1 cellular context compared by ENCODE assay signal in the genomic region with DNA sequence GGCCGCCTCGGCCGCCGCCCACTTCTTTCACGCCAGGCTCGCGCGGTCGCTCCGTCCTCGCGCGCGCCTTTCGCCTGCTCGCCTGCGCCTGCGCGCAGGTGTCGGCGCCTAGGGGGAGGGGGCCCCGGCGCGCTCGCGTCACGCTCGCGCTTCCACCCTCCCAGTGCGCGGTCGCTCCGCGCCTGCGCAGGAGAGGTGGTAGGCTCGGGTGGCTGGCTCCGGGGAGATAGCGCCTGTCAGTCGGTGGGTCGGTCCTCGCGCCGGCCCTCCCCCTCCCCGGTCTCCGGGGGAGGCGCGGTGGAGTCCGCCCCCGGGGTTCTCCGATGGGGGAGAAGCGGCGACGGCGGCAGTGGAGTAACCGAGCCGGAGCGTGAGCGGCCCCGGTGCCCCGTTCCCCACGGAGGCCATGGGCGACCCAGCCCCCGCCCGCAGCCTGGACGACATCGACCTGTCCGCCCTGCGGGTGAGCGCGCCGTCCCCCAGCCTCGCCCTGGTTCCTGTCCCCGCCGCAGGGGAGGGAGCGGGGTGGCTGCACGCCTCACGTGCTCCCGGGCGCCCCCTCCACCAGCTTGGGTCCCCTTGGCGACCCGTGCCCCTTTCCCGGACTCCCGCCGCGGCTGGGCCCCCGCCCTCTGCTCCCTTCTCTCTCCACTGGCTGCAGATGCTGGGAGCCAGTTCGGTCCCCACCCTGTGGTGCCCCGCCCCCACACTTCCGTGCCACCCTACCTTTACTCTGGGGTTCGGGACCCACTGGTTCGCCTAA.
TF ChIP-seq lines count a peak whose summit lies in the region.

Gene MINK1 (plus strand): TSS at position 163 of the 763 bp plus-strand sequence. CDS start 244 bp downstream, at position 407.

TF ChIP-seq in K562, 482 proteins besides CTCF, POLR2A, EP300 and RAD21 (continued from another document and continues in another):
- TF ChIP-seq, protein P1, sequence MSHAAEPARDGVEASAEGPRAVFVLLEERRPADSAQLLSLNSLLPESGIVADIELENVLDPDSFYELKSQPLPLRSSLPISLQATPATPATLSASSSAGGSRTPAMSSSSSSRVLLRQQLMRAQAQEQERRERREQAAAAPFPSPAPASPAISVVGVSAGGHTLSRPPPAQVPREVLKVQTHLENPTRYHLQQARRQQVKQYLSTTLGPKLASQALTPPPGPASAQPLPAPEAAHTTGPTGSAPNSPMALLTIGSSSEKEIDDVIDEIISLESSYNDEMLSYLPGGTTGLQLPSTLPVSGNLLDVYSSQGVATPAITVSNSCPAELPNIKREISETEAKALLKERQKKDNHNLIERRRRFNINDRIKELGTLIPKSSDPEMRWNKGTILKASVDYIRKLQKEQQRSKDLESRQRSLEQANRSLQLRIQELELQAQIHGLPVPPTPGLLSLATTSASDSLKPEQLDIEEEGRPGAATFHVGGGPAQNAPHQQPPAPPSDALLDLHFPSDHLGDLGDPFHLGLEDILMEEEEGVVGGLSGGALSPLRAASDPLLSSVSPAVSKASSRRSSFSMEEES (CRISPR knock-in tag; IDR thresholded peaks at IDR 0.05), result no peak
- TF ChIP-seq MAFF (IDR thresholded peaks at IDR 0.05; ENCODE audit: low read length) (no peak), GABPA (tag; conservative IDR thresholded peaks at IDR 0.05; ENCODE audit: low read depth) (no peak), ZNF263 (CRISPR knock-in tag; IDR thresholded peaks at IDR 0.05; ENCODE audit: borderline replicate concordance) (no peak), RBFOX2 (IDR thresholded peaks at IDR 0.05; ENCODE audit: low read depth, low read length) (peak; percentile 75), EGR1 (conservative IDR thresholded peaks at IDR 0.05) (peak; percentile 25), KLF10 (CRISPR knock-in tag; IDR thresholded peaks at IDR 0.05) (no peak), SIN3A (IDR thresholded peaks at IDR 0.05; ENCODE audit: borderline replicate concordance in 2 of 2, control insufficient read depth in 1 of 2, low read depth in 2 of 2, low read length in 2 of 2) (0 out of 4 replicates have a peak, but pooled peaks of 1 of the 2 experiments have one; percentile 10), NR3C1 (CRISPR knock-in tag; IDR thresholded peaks at IDR 0.05) (no peak), ZFP91 (CRISPR knock-in tag; IDR thresholded peaks at IDR 0.05) (no peak), LCOR (CRISPR knock-in tag; IDR thresholded peaks at IDR 0.05) (no peak), CREB3 (tag; conservative IDR thresholded peaks at IDR 0.05; ENCODE audit: low read depth) (no peak), SRSF9 (IDR thresholded peaks at IDR 0.05; ENCODE audit: borderline replicate concordance, low read depth, low read length) (no peak), VEZF1 (CRISPR knock-in tag; IDR thresholded peaks at IDR 0.05) (peak; percentile 85), ZNF212 (CRISPR knock-in tag; IDR thresholded peaks at IDR 0.05) (no peak), ZZZ3 (IDR thresholded peaks at IDR 0.05) (no peak), PRMT5 (CRISPR knock-in tag; IDR thresholded peaks at IDR 0.05) (no peak), NFIC (IDR thresholded peaks at IDR 0.05) (no peak), HNRNPUL1 (IDR thresholded peaks at IDR 0.05; ENCODE audit: low read length) (no peak), POLR2H (tag; IDR thresholded peaks at IDR 0.05; ENCODE audit: low read depth) (no peak), CBX5 (IDR thresholded peaks at IDR 0.05; ENCODE audit: borderline replicate concordance, low read depth) (no peak), POLR3G (IDR thresholded peaks at IDR 0.05; ENCODE audit: extremely low read depth, insufficient read length, insufficient replicate concordance) (no peak), SFPQ (IDR thresholded peaks at IDR 0.05; ENCODE audit: low read depth, low read length) (no peak), ZNF316 (IDR thresholded peaks at IDR 0.05) (no peak), ATF1 (CRISPR knock-in tag; IDR thresholded peaks at IDR 0.05) (no peak), ATF1 (tag; IDR thresholded peaks at IDR 0.05) (peak; percentile 85), CXXC5 (CRISPR knock-in tag; IDR thresholded peaks at IDR 0.05) (peak; percentile 88), MEIS2 (IDR thresholded peaks at IDR 0.05; ENCODE audit: partially characterized antibody) (peak; percentile 95), USF2 (CRISPR knock-in tag; IDR thresholded peaks at IDR 0.05) (0 out of 2 replicates have a peak, but pooled peaks have one; percentile 46), ZNF445 (CRISPR knock-in tag; IDR thresholded peaks at IDR 0.05; ENCODE audit: low read depth) (no peak), TAL1 (IDR thresholded peaks at IDR 0.05) (no peak)
- TF ChIP-seq, protein P2, sequence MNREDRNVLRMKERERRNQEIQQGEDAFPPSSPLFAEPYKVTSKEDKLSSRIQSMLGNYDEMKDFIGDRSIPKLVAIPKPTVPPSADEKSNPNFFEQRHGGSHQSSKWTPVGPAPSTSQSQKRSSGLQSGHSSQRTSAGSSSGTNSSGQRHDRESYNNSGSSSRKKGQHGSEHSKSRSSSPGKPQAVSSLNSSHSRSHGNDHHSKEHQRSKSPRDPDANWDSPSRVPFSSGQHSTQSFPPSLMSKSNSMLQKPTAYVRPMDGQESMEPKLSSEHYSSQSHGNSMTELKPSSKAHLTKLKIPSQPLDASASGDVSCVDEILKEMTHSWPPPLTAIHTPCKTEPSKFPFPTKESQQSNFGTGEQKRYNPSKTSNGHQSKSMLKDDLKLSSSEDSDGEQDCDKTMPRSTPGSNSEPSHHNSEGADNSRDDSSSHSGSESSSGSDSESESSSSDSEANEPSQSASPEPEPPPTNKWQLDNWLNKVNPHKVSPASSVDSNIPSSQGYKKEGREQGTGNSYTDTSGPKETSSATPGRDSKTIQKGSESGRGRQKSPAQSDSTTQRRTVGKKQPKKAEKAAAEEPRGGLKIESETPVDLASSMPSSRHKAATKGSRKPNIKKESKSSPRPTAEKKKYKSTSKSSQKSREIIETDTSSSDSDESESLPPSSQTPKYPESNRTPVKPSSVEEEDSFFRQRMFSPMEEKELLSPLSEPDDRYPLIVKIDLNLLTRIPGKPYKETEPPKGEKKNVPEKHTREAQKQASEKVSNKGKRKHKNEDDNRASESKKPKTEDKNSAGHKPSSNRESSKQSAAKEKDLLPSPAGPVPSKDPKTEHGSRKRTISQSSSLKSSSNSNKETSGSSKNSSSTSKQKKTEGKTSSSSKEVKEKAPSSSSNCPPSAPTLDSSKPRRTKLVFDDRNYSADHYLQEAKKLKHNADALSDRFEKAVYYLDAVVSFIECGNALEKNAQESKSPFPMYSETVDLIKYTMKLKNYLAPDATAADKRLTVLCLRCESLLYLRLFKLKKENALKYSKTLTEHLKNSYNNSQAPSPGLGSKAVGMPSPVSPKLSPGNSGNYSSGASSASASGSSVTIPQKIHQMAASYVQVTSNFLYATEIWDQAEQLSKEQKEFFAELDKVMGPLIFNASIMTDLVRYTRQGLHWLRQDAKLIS (CRISPR knock-in tag; IDR thresholded peaks at IDR 0.05), result no peak
- TF ChIP-seq, protein P3, sequence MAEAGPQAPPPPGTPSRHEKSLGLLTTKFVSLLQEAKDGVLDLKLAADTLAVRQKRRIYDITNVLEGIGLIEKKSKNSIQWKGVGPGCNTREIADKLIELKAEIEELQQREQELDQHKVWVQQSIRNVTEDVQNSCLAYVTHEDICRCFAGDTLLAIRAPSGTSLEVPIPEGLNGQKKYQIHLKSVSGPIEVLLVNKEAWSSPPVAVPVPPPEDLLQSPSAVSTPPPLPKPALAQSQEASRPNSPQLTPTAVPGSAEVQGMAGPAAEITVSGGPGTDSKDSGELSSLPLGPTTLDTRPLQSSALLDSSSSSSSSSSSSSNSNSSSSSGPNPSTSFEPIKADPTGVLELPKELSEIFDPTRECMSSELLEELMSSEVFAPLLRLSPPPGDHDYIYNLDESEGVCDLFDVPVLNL (CRISPR knock-in tag; IDR thresholded peaks at IDR 0.05; ENCODE audit: low read depth), result no peak
- TF ChIP-seq, protein P4, sequence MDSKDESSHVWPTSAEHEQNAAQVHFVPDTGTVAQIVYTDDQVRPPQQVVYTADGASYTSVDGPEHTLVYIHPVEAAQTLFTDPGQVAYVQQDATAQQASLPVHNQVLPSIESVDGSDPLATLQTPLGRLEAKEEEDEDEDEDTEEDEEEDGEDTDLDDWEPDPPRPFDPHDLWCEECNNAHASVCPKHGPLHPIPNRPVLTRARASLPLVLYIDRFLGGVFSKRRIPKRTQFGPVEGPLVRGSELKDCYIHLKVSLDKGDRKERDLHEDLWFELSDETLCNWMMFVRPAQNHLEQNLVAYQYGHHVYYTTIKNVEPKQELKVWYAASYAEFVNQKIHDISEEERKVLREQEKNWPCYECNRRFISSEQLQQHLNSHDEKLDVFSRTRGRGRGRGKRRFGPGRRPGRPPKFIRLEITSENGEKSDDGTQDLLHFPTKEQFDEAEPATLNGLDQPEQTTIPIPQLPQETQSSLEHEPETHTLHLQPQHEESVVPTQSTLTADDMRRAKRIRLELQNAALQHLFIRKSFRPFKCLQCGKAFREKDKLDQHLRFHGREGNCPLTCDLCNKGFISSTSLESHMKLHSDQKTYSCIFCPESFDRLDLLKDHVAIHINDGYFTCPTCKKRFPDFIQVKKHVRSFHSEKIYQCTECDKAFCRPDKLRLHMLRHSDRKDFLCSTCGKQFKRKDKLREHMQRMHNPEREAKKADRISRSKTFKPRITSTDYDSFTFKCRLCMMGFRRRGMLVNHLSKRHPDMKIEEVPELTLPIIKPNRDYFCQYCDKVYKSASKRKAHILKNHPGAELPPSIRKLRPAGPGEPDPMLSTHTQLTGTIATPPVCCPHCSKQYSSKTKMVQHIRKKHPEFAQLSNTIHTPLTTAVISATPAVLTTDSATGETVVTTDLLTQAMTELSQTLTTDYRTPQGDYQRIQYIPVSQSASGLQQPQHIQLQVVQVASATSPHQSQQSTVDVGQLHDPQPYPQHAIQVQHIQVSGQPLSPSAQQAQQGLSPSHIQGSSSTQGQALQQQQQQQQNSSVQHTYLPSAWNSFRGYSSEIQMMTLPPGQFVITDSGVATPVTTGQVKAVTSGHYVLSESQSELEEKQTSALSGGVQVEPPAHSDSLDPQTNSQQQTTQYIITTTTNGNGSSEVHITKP (IDR thresholded peaks at IDR 0.05; ENCODE audit: partially characterized antibody), result peak; percentile 53
- TF ChIP-seq, protein P5, sequence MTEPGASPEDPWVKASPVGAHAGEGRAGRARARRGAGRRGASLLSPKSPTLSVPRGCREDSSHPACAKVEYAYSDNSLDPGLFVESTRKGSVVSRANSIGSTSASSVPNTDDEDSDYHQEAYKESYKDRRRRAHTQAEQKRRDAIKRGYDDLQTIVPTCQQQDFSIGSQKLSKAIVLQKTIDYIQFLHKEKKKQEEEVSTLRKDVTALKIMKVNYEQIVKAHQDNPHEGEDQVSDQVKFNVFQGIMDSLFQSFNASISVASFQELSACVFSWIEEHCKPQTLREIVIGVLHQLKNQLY (CRISPR knock-in tag; conservative IDR thresholded peaks at IDR 0.05), result no peak
